ENCODE assay signal across 10 cellular contexts in the genomic region with DNA sequence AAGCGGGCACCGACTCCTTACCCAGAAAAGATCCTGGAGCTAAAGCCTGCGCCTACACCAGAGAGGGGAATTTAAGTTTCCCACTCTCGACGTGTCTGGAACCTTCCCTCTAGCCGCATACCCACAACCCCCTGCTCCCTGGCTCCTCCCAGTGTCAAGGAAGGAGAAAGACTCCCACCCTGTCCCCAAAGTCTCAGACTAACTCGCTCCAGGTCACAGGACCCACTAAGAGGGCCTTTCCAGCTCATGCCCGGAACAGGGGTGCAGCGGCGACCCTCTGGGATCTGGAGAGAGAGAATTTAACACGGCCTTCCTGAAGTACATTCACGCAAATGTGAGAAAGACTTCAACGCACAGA. TPM values are rescaled to one million over a fixed set of nuclear protein-coding genes. Genes with fewer than 3 reads are reported as not detected.
DNase-seq lines count a peak whose midpoint lies in the region; ATAC-seq, FAIRE-seq and TF ChIP-seq lines count a peak whose summit lies in the region.
"Had no signal": no experiment of that assay in that cellular context is flagged by ENCODE, and none has a peak within 500 bp of the region (broad histone marks: within the 10 kb centered on the region; RNA-seq: fewer than 3 reads in every experiment).

No MANE protein-coding gene starts in this region.

- peaks cover 93% of the 10 kb centered on the region for H3K27me3 ChIP-seq in astrocyte (ENCODE audit: insufficient read depth, low read length)
- H3K27me3 ChIP-seq in thymus (ENCODE audit: control insufficient read depth, insufficient read depth), result peaks cover 77% of the 10 kb centered on the region

- H4K20me1 ChIP-seq in astrocyte (ENCODE audit: insufficient read depth, low read length), result no peaks in the 10 kb centered on the region

- no peak for TF ChIP-seq CTCF in astrocyte (IDR thresholded peaks at IDR 0.05; ENCODE audit: insufficient read depth, low read depth, low read length)

- H3K36me3 ChIP-seq in astrocyte (ENCODE audit: insufficient read depth, low read length), result no peaks in the 10 kb centered on the region
- no peaks in the 10 kb centered on the region for H3K36me3 ChIP-seq in thymus (ENCODE audit: control insufficient read depth, insufficient read depth)

- H3K4me3 Mint-ChIP-seq in astrocyte (ENCODE audit: unreplicated experiment) (peak overlapping the region; percentile 66), memory B cell (peak overlapping the region; percentile 53)

- H3K27me3 Mint-ChIP-seq in astrocyte (ENCODE audit: low read depth, unreplicated experiment) (peaks cover 83% of the 10 kb centered on the region), memory B cell (peaks cover 28% of the 10 kb centered on the region)

- H3K27ac Mint-ChIP-seq in astrocyte (ENCODE audit: unreplicated experiment) (no peak overlapping the region), memory B cell (no peak overlapping the region)

- WGBS in thymus, result 4% methylated on average over 13 of the region's 13 CpGs

- no peak overlapping the region for H3K4me2 ChIP-seq in astrocyte (ENCODE audit: low read length)

- no peaks in the 10 kb centered on the region for H3K36me3 Mint-ChIP-seq in astrocyte (ENCODE audit: low read depth, unreplicated experiment)
- peaks cover 2% of the 10 kb centered on the region for H3K36me3 Mint-ChIP-seq in memory B cell

- H3K27ac ChIP-seq in astrocyte (ENCODE audit: low read depth, low read length), result no peak overlapping the region
- H3K27ac ChIP-seq in thymus (ENCODE audit: low read depth), result no peak overlapping the region

- no peaks in the 10 kb centered on the region for H3K79me2 ChIP-seq in astrocyte (ENCODE audit: insufficient read depth, low read length)

- H3K4me1 ChIP-seq in astrocyte (ENCODE audit: insufficient read depth, low read length) (peaks cover 4% of the 10 kb centered on the region), thymus (ENCODE audit: control insufficient read depth, insufficient read depth, low read length) (peaks cover 23% of the 10 kb centered on the region)

- H3K4me3 ChIP-seq in astrocyte (ENCODE audit: insufficient read depth, low read depth, low read length), result no peak overlapping the region
- peak overlapping the region; percentile 60 for H3K4me3 ChIP-seq in thymus (ENCODE audit: low read length)

- peak overlapping the region; percentile 17 for H2AFZ ChIP-seq in astrocyte (ENCODE audit: low read depth, low read length)

- DNase-seq in activated effector memory CD4-positive, alpha-beta T cell treated with anti-CD3 and anti-CD28 coated beads, Interleukin-2, amount 50 U/mL, for 16 hours, result peak; percentile 63
- DNase-seq in activated effector memory CD4-positive, alpha-beta T cell treated with Interleukin-2 at 50 U/mL for 16 hours, result no peak
- DNase-seq in astrocyte (ENCODE audit: low read depth) (no peak), memory B cell (ENCODE audit: low spot score in 2 of 2) (no peak), H4 (ENCODE audit: low spot score) (no peak)
- DNase-seq in stimulated activated CD4-positive, alpha-beta T cell treated with anti-CD3 and anti-CD28 coated beads, Interleukin-2, amount 100 ng/mL, for 48 hours, result no peak
- DNase-seq: DND-41 had no signal

- H3K9me3 ChIP-seq in astrocyte (ENCODE audit: insufficient read depth, low read depth, low read length) (no peaks in the 10 kb centered on the region), thymus (ENCODE audit: control insufficient read depth) (no peaks in the 10 kb centered on the region)

- no peak for ATAC-seq in memory B cell (ENCODE audit: low read depth)
- ATAC-seq in GM19455 (IDR thresholded peaks at IDR 0.05; ENCODE audit: unreplicated experiment), result no peak

- no peak for FAIRE-seq in astrocyte (lab: Jason Lieb, UNC)

- H3K9ac ChIP-seq in astrocyte (ENCODE audit: low read length), result no peak overlapping the region

- H3K4me1 Mint-ChIP-seq in astrocyte (ENCODE audit: low read depth, unreplicated experiment) (no peaks in the 10 kb centered on the region), memory B cell (peaks cover 7% of the 10 kb centered on the region)

- peaks cover 3% of the 10 kb centered on the region for H3K9me3 Mint-ChIP-seq in astrocyte (ENCODE audit: unreplicated experiment)
- H3K9me3 Mint-ChIP-seq in memory B cell, result no peaks in the 10 kb centered on the region

RNA-seq across cellular contexts. Expression of a gene that starts 3.9 kb away (rescaled TPM):
- not detected in 2 replicates for total RNA-seq in astrocyte
- not detected for polyA plus RNA-seq in thymus
- not detected in 2 replicates for total RNA-seq in H4 (2014; rRNA removed; shearing (Covaris generic))
- total RNA-seq: LHCN-M2 had no signal

RNA-seq across cellular contexts. Expression of a gene that starts 23.7 kb away (rescaled TPM):
- 9.7 and 15.5 TPM in 2 replicates for total RNA-seq in astrocyte
- 24.7 TPM for polyA plus RNA-seq in thymus
- total RNA-seq in H4 (2014; rRNA removed; shearing (Covaris generic)), result 10.5 and 11.1 TPM in 2 replicates
